22 cellular contexts compared by ENCODE assay signal in genomic region chr16:66298571-66299120, GRCh38.
DNase-seq lines count a peak whose midpoint lies in the region; ATAC-seq, FAIRE-seq and TF ChIP-seq lines count a peak whose summit lies in the region.
"Had no signal": no experiment of that assay in that cellular context is flagged by ENCODE, and none has a peak within 500 bp of the region (broad histone marks: within the 10 kb centered on the region; RNA-seq: fewer than 3 reads in every experiment).

No MANE protein-coding gene starts in this region.

- H3K4me3 ChIP-seq in A549 (no peak overlapping the region), sigmoid colon (no peak overlapping the region)
- H3K4me3 ChIP-seq: BLaER1 treated with 17β-estradiol and CSF1 and Interleukin-3, amounts not matched to agents 10 nM and 100 nM; PC-9; SJSA1 had no signal

- H3K27ac ChIP-seq in A549 (no peak overlapping the region), sigmoid colon (no peak overlapping the region)
- H3K27ac ChIP-seq: BLaER1 treated with 17β-estradiol and CSF1 and Interleukin-3, amounts not matched to agents 10 nM and 100 nM; KMS-11; PC-9; SJSA1 had no signal

- TF ChIP-seq RAD21 in A549 (conservative IDR thresholded peaks at IDR 0.05 in 1 of 2, IDR thresholded peaks at IDR 0.05 in 1 of 2): no peak
- TF ChIP-seq RAD21 in Ishikawa (IDR thresholded peaks at IDR 0.05; ENCODE audit: low read depth): no peak

- DNase-seq in A549 (ENCODE audit: low read depth in 1 of 2, low spot score in 1 of 2) (no peak), left lobe of liver (ENCODE audit: low spot score) (peak; percentile 15), sigmoid colon (peak; percentile 18), HCEC 1CT (no peak), NCI-H82 (lab: John Stamatoyannopoulos, UW) (no peak)
- DNase-seq: CD4-positive, alpha-beta T cell; MM.1S; NCI-H2029; NCI-H446; NCI-H524 treated with DMSO at 0.1 percent for 48 hours; NCI-H774; NK-92 treated with Interleukin-12 subunit alpha and Interleukin-12 subunit beta, amount 100 ng/mL, for 24 hours; PC-9; Right ventricle myocardium superior; RPMI8226 had no signal

- FAIRE-seq in A549 (lab: Jason Lieb, UNC): no peak
- FAIRE-seq: D721Med, GM18507 had no signal

- H3K4me1 ChIP-seq in A549: no peaks in the 10 kb centered on the region
- no peaks in the 10 kb centered on the region for H3K4me1 ChIP-seq in sigmoid colon
- H3K4me1 ChIP-seq: SJSA1 had no signal

- no peak for TF ChIP-seq EP300 in A549 (IDR thresholded peaks at IDR 0.05)
- TF ChIP-seq EP300 in Ishikawa (IDR thresholded peaks at IDR 0.05; ENCODE audit: borderline replicate concordance): no peak
- no peak for TF ChIP-seq EP300 in sigmoid colon (IDR thresholded peaks at IDR 0.05)

- no peak overlapping the region for H3K4me2 ChIP-seq in A549
- H3K4me2 ChIP-seq: KMS-11, PC-9 had no signal

- TF ChIP-seq CTCF in A549 (IDR thresholded peaks at IDR 0.05) (no peak), sigmoid colon (IDR thresholded peaks at IDR 0.05) (no peak)

- no peak for ATAC-seq in A549
- ATAC-seq in left lobe of liver: no peak
- no peak for ATAC-seq in GM21367 (IDR thresholded peaks at IDR 0.05; ENCODE audit: unreplicated experiment)

- no peak for TF ChIP-seq POLR2A in A549 (IDR thresholded peaks at IDR 0.05; ENCODE audit: low read length)
- TF ChIP-seq POLR2A in sigmoid colon (IDR thresholded peaks at IDR 0.05): no peak

- H3K27me3 ChIP-seq in sigmoid colon: no peaks in the 10 kb centered on the region
- H3K27me3 ChIP-seq: BLaER1 treated with 17β-estradiol and CSF1 and Interleukin-3, amounts not matched to agents 10 nM and 100 nM; SJSA1 had no signal

- H3K9me3 ChIP-seq in A549: no peaks in the 10 kb centered on the region
- H3K9me3 ChIP-seq in sigmoid colon: no peaks in the 10 kb centered on the region
- H3K9me3 ChIP-seq: SJSA1 had no signal

- WGBS in A549 (ENCODE audit: missing lambda C conversion rate): 11% methylated on average over 2 of the region's 2 CpGs
- WGBS in sigmoid colon, 2 donors: 86 to 88% methylated on average over 2 of the region's 2 CpGs

- H3K36me3 ChIP-seq in sigmoid colon: no peaks in the 10 kb centered on the region
- H3K36me3 ChIP-seq: BLaER1 treated with 17β-estradiol and CSF1 and Interleukin-3, amounts not matched to agents 10 nM and 100 nM; SJSA1 had no signal

- POLR2A ChIA-PET in A549 (lab: Yijun Ruan, JAX): no interaction called here

- intact Hi-C loops in sigmoid colon (cut with DNase I): no loop called here

- CTCF ChIA-PET in A549 (lab: Yijun Ruan, JAX): interaction anchor here (1.4 to 2.0 kb wide), 2 partner anchors 23 to 28 kb away, joined by 3 to 6 read pairs; no protein-coding TSS in a partner anchor

TF ChIP-seq in A549, 52 proteins besides CTCF, POLR2A, EP300 and RAD21:
- TF ChIP-seq ELK1 (IDR thresholded peaks at IDR 0.05; ENCODE audit: low read depth, low read length) (no peak), MAFK (IDR thresholded peaks at IDR 0.05; ENCODE audit: partially characterized antibody) (peak; percentile 46)

TF ChIP-seq in Ishikawa, 13 proteins besides CTCF, POLR2A, EP300 and RAD21:
- TF ChIP-seq YY1 (IDR thresholded peaks at IDR 0.05; ENCODE audit: low read depth) (no peak), USF1 (IDR thresholded peaks at IDR 0.05) (peak; percentile 4; the same call in 1 of the 2 replicates)
TF ChIP-seq in Ishikawa: peak in this region for 1.

Comparison
In these comparisons a context has a peak if more than half of its experiments do, and no peak if none do; other contexts are left out.
1. DNase-seq: peak in left lobe of liver (single experiment) and sigmoid colon (single experiment); none in A549 (0 of 2), HCEC 1CT (single experiment) and NCI-H82 (single experiment).